In the genomic region with DNA sequence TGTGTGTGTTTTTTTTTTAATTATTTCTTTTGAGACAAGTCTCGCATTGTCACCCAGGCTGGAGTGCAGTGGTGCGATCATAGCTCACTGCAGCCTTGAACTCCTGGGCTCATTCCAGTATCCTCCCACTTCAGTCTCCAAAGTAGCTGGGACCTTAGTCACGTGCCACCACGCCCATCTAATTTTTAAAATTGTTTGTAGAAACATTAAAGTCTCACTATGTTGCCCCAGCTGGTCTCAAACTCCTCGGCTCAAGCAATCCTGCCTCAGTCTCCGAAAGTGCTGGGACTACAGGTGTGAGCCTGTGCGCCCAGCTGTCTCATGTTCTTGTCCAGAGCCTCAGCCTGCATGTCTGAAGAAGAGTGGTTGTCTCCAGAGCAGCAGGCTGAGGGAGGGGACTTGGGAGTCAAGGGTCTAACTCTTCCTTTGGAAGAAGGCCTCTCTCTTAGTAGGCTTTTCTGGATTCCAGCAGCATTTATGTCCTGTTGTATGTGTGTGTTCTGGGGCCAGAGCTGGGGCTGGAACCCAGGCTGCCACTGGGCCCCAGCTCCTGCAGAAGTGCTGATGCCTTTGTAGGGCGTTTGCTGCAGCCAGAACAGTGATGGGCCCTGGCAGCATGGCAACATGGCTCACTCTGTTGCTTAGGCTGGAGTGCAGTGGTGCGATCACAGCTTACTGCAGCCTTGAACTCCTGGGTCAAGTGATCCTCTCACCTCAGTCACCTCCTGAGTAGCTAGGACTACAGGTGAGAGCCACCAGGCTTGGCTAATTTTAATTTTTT, we compare ENCODE assay signal across 16 cellular contexts. TPM values are rescaled to one million over a fixed set of nuclear protein-coding genes. Genes with fewer than 3 reads are reported as not detected.
DNase-seq lines count a peak whose midpoint lies in the region; ATAC-seq and TF ChIP-seq lines count a peak whose summit lies in the region.
"Had no signal": no experiment of that assay in that cellular context is flagged by ENCODE, and none has a peak within 500 bp of the region (broad histone marks: within the 10 kb centered on the region; RNA-seq: fewer than 3 reads in every experiment).

No MANE protein-coding gene starts in this region.

- H3K27ac ChIP-seq in CD8-positive, alpha-beta T cell (ENCODE audit: low read depth, low read length) = no peak overlapping the region
- H3K27ac ChIP-seq in HEK293 (ENCODE audit: extremely low read depth, low read depth, low read length) = no peak overlapping the region
- H3K27ac ChIP-seq: SJCRH30 had no signal

- POLR2A ChIA-PET in CD8-positive, alpha-beta T cell (lab: Charles Lee) = interaction anchor here (0.6 to 0.7 kb wide), 2 partner anchors 9 to 11 kb away, joined by 3 to 4 read pairs; no protein-coding TSS in a partner anchor
- POLR2A ChIA-PET in HEK293 (lab: Yijun Ruan, JAX) = interaction anchor here (1.0 kb wide), 1 partner anchor 25 kb away, joined by 3 read pairs; no protein-coding TSS in a partner anchor

- peaks cover 25% of the 10 kb centered on the region for H3K4me1 ChIP-seq in CD8-positive, alpha-beta T cell (ENCODE audit: insufficient read depth, low read length)
- no peaks in the 10 kb centered on the region; the same call in 1 of the 2 replicates for H3K4me1 ChIP-seq in HEK293 (ENCODE audit: control insufficient read depth, insufficient read depth, low read length)
- H3K4me1 ChIP-seq: SJCRH30 had no signal

- no peak for TF ChIP-seq CTCF in CD8-positive, alpha-beta T cell (IDR thresholded peaks at IDR 0.05)
- TF ChIP-seq CTCF in HEK293 (tag by site-specific recombination; IDR thresholded peaks at IDR 0.05) (no peak), chondrocyte (IDR thresholded peaks at IDR 0.05) (no peak), nephron progenitor cell (IDR thresholded peaks at IDR 0.05) (no peak), GM13976 (IDR thresholded peaks at IDR 0.05; ENCODE audit: borderline replicate concordance, control extremely low read depth, extremely low read depth, insufficient read depth, missing control alignments) (no peak), GM10266 (IDR thresholded peaks at IDR 0.05; ENCODE audit: control insufficient read depth, insufficient read depth, low read depth, missing control alignments) (no peak)

- DNase-seq in CD8-positive, alpha-beta T cell = no peak
- DNase-seq in chondrocyte (ENCODE audit: low spot score) (peak; percentile 28), nephron progenitor cell (no peak), DMS 273 treated with DMSO at 0.1 percent for 48 hours (lab: John Stamatoyannopoulos, UW) (no peak), GM13976 (ENCODE audit: low spot score) (no peak), NCI-H526 (lab: John Stamatoyannopoulos, UW) (no peak), GM10266 (ENCODE audit: extremely low spot score) (no peak)
- DNase-seq: C1 segment of cervical spinal cord, HFFc6, NCI-H1417, NCI-H1930, NCI-H446, PC-3, SJCRH30 had no signal

- no peak overlapping the region for H3K4me3 ChIP-seq in CD8-positive, alpha-beta T cell (ENCODE audit: low read depth, low read length)
- H3K4me3 ChIP-seq in HEK293 (ENCODE audit: low read depth, low read length) = no peak overlapping the region
- H3K4me3 ChIP-seq: SJCRH30 had no signal

- ATAC-seq in CD8-positive, alpha-beta T cell = no peak
- ATAC-seq: PC-3 had no signal

- H3K4me3 Mint-ChIP-seq in CD8-positive, alpha-beta T cell = no peak overlapping the region
- H3K4me3 Mint-ChIP-seq in chondrocyte (ENCODE audit: unreplicated experiment) (no peak overlapping the region), nephron progenitor cell (no peak overlapping the region)
- H3K4me3 Mint-ChIP-seq: HFFc6, IgD-negative memory B cell had no signal

- H3K4me1 Mint-ChIP-seq in CD8-positive, alpha-beta T cell (ENCODE audit: low read depth) = peaks cover 28% of the 10 kb centered on the region
- H3K4me1 Mint-ChIP-seq in chondrocyte (ENCODE audit: low read depth) (peaks cover 22% of the 10 kb centered on the region), nephron progenitor cell (peaks cover 47% of the 10 kb centered on the region)

- in situ Hi-C loops in GM13976 (cut with MboI; ENCODE audit: low sequenced_read_pairs, unreplicated experiment) = no loop called here

- no peaks in the 10 kb centered on the region for H3K36me3 ChIP-seq in CD8-positive, alpha-beta T cell (ENCODE audit: insufficient read depth, low read length)
- no peaks in the 10 kb centered on the region; a peak in 1 of 3 replicates for H3K36me3 ChIP-seq in HEK293 (ENCODE audit: control insufficient read depth in 2 of 2, insufficient read depth in 1 of 2, low read length in 2 of 2)
- H3K36me3 ChIP-seq: SJCRH30 had no signal

- intact Hi-C loops in CD8-positive, alpha-beta T cell (cut with DNase I, micrococcal nuclease) = no loop called here

- peak overlapping the region; percentile 41 for H3K27ac Mint-ChIP-seq in CD8-positive, alpha-beta T cell
- no peak overlapping the region for H3K27ac Mint-ChIP-seq in chondrocyte (ENCODE audit: unreplicated experiment)
- H3K27ac Mint-ChIP-seq in nephron progenitor cell = peak overlapping the region; percentile 79
- H3K27ac Mint-ChIP-seq: HFFc6, IgD-negative memory B cell had no signal

- peaks cover 2% of the 10 kb centered on the region for H3K36me3 Mint-ChIP-seq in CD8-positive, alpha-beta T cell
- no peaks in the 10 kb centered on the region for H3K36me3 Mint-ChIP-seq in chondrocyte (ENCODE audit: low read depth)
- peaks cover 7% of the 10 kb centered on the region for H3K36me3 Mint-ChIP-seq in nephron progenitor cell (ENCODE audit: low read depth)
- H3K36me3 Mint-ChIP-seq: IgD-negative memory B cell had no signal

- no peaks in the 10 kb centered on the region for H3K9me3 ChIP-seq in CD8-positive, alpha-beta T cell (ENCODE audit: low read length)
- no peaks in the 10 kb centered on the region for H3K9me3 ChIP-seq in HEK293 (ENCODE audit: control insufficient read depth, insufficient read depth, low read depth, low read length)
- H3K9me3 ChIP-seq: SJCRH30 had no signal

- CTCF ChIA-PET in CD8-positive, alpha-beta T cell (lab: Charles Lee) = interaction anchor here (1.3 to 2.1 kb wide), 3 partner anchors 11 to 94 kb away, joined by 3 to 11 read pairs (median 5); a partner anchor contains a TSS
- CTCF ChIA-PET in HEK293 (lab: Yijun Ruan, JAX) = interaction anchor here (0.5 to 5.0 kb wide), 4 partner anchors 11 to 747 kb away, joined by 3 to 32 read pairs (median 9); a partner anchor contains a TSS

- no peaks in the 10 kb centered on the region for H3K27me3 ChIP-seq in CD8-positive, alpha-beta T cell (ENCODE audit: insufficient read depth, low read length)
- H3K27me3 ChIP-seq: SJCRH30 had no signal

- no peaks in the 10 kb centered on the region for H3K27me3 Mint-ChIP-seq in CD8-positive, alpha-beta T cell (ENCODE audit: low read depth)
- H3K27me3 Mint-ChIP-seq in chondrocyte (ENCODE audit: low read depth) (no peaks in the 10 kb centered on the region), nephron progenitor cell (ENCODE audit: low read depth, poor library complexity) (peaks cover 2% of the 10 kb centered on the region)

- H3K9me3 Mint-ChIP-seq in CD8-positive, alpha-beta T cell = no peaks in the 10 kb centered on the region
- H3K9me3 Mint-ChIP-seq in chondrocyte (ENCODE audit: low read depth) (no peaks in the 10 kb centered on the region), nephron progenitor cell (no peaks in the 10 kb centered on the region)
- H3K9me3 Mint-ChIP-seq: HFFc6, IgD-negative memory B cell had no signal

TF ChIP-seq in HEK293, 187 proteins besides CTCF, POLR2A, EP300 and RAD21:
- 0 out of 2 replicates have a peak, but pooled peaks have one; percentile 45 for TF ChIP-seq ZNF600 (tag by site-specific recombination; IDR thresholded peaks at IDR 0.05)
- TF ChIP-seq MZF1 (tag by site-specific recombination; IDR thresholded peaks at IDR 0.05; ENCODE audit: borderline replicate concordance) = no peak
TF ChIP-seq in HEK293: peak in this region for 1.

RNA-seq across cellular contexts. Expression of a gene that starts 5.4 kb away (rescaled TPM):
- total RNA-seq in CD8-positive, alpha-beta T cell = under 1 TPM; 0.30 to 0.36 TPM
- total RNA-seq in chondrocyte = 2.0 to 4.8 TPM (median 4.7 TPM) in 3 replicates

RNA-seq across cellular contexts. Expression of a gene that starts 24.3 kb away (rescaled TPM):
- total RNA-seq in CD8-positive, alpha-beta T cell = 10 to 100 TPM; 25.5 to 26.7 TPM
- total RNA-seq in chondrocyte = 34.4 to 83.2 TPM (median 82.9 TPM) in 3 replicates

RNA-seq across cellular contexts. Expression of a gene that starts 52.1 kb away (rescaled TPM):
- total RNA-seq in CD8-positive, alpha-beta T cell = 100 to 1,000 TPM; 144 to 148 TPM
- 121 to 177 TPM (median 176 TPM) in 3 replicates for total RNA-seq in chondrocyte
